ENCODE assay signal across 8 cellular contexts in genomic region chr18:3481696-3482210, GRCh38.
DNase-seq lines count a peak whose midpoint lies in the region; ATAC-seq, FAIRE-seq and TF ChIP-seq lines count a peak whose summit lies in the region.

No MANE protein-coding gene starts in this region.

- H3K36me3 ChIP-seq in DND-41 (ENCODE audit: insufficient read depth, low read length) = no peaks in the 10 kb centered on the region
- H3K36me3 ChIP-seq in effector memory CD4-positive, alpha-beta T cell (ENCODE audit: control insufficient read depth, insufficient read depth, low read length) = no peaks in the 10 kb centered on the region

- H3K4me1 ChIP-seq in DND-41 (ENCODE audit: insufficient read depth, low read length) = no peaks in the 10 kb centered on the region
- no peaks in the 10 kb centered on the region for H3K4me1 ChIP-seq in effector memory CD4-positive, alpha-beta T cell (ENCODE audit: control insufficient read depth, insufficient read depth, low read length, poor library complexity, severe bottlenecking)

- H3K4me3 ChIP-seq in DND-41 (ENCODE audit: low read depth in 1 of 2, low read length in 2 of 2) = no peak overlapping the region
- H3K4me3 ChIP-seq in effector memory CD4-positive, alpha-beta T cell (ENCODE audit: insufficient read depth, low read depth, low read length, poor library complexity, severe bottlenecking) = no peak overlapping the region

- peak; percentile 32 for DNase-seq in DND-41
- peak; percentile 32 for DNase-seq in HTR-8/SVneo (ENCODE audit: insufficient read length, low spot score)
- peak; percentile 29 for DNase-seq in activated CD4-positive, alpha-beta T cell treated with anti-CD3 and anti-CD28 coated beads for 48 hours
- peak; percentile 34 for DNase-seq in iris pigment epithelial cell (ENCODE audit: low read depth)
- no peak for DNase-seq in effector memory CD4-positive, alpha-beta T cell
- DNase-seq in activated CD4-positive, CD25-positive, alpha-beta regulatory T cell (lab: John Stamatoyannopoulos, UW) = no peak
- DNase-seq in NCI-H226 = no peak

- no peak overlapping the region for H3K9ac ChIP-seq in DND-41 (ENCODE audit: low read depth, low read length)

- peaks cover 7% of the 10 kb centered on the region for H3K27me3 ChIP-seq in DND-41 (ENCODE audit: insufficient read depth, low read length, poor library complexity)
- H3K27me3 ChIP-seq in effector memory CD4-positive, alpha-beta T cell (replicated peaks; ENCODE audit: control insufficient read depth, insufficient read depth, low read length, poor library complexity, severe bottlenecking) = no peaks in the 10 kb centered on the region

- ATAC-seq in DND-41 (ENCODE audit: insufficient read depth, low read depth) = peak; percentile 84

- TF ChIP-seq CTCF in 22Rv1 (IDR thresholded peaks at IDR 0.05) (peak; percentile 66), DND-41 (IDR thresholded peaks at IDR 0.05; ENCODE audit: borderline replicate concordance, extremely low read depth, low read length, poor library complexity, severe bottlenecking) (peak; percentile 59)

- no peak for FAIRE-seq in HTR-8/SVneo (lab: Jason Lieb, UNC)

- H3K4me2 ChIP-seq in DND-41 (ENCODE audit: insufficient read depth, low read length) = no peak overlapping the region

- H2AFZ ChIP-seq in DND-41 (ENCODE audit: low read depth, low read length) = no peak overlapping the region

- H3K27ac ChIP-seq in 22Rv1 (no peak overlapping the region), DND-41 (ENCODE audit: low read length) (no peak overlapping the region)
- no peak overlapping the region for H3K27ac ChIP-seq in effector memory CD4-positive, alpha-beta T cell (ENCODE audit: insufficient read depth, low read length, poor library complexity, severe bottlenecking)

- no peaks in the 10 kb centered on the region for H4K20me1 ChIP-seq in DND-41 (ENCODE audit: insufficient read depth, low read length)

- H3K79me2 ChIP-seq in DND-41 (ENCODE audit: insufficient read depth, low read length) = no peaks in the 10 kb centered on the region

- H3K9me3 ChIP-seq in DND-41 (ENCODE audit: insufficient read depth, low read length, severe bottlenecking) = no peaks in the 10 kb centered on the region
- H3K9me3 ChIP-seq in effector memory CD4-positive, alpha-beta T cell (ENCODE audit: control insufficient read depth, low read length) = no peaks in the 10 kb centered on the region

Comparison
In these comparisons a context has a peak if more than half of its experiments do, and no peak if none do; other contexts are left out.
1. DNase-seq: peak in DND-41 (single experiment), HTR-8/SVneo (single experiment), activated CD4-positive, alpha-beta T cell treated with anti-CD3 and anti-CD28 coated beads for 48 hours (single experiment) and iris pigment epithelial cell (single experiment); none in effector memory CD4-positive, alpha-beta T cell (0 of 3), activated CD4-positive, CD25-positive, alpha-beta regulatory T cell (0 of 4) and NCI-H226 (single experiment).